ENCODE assay signal across 8 cellular contexts in the genomic region with DNA sequence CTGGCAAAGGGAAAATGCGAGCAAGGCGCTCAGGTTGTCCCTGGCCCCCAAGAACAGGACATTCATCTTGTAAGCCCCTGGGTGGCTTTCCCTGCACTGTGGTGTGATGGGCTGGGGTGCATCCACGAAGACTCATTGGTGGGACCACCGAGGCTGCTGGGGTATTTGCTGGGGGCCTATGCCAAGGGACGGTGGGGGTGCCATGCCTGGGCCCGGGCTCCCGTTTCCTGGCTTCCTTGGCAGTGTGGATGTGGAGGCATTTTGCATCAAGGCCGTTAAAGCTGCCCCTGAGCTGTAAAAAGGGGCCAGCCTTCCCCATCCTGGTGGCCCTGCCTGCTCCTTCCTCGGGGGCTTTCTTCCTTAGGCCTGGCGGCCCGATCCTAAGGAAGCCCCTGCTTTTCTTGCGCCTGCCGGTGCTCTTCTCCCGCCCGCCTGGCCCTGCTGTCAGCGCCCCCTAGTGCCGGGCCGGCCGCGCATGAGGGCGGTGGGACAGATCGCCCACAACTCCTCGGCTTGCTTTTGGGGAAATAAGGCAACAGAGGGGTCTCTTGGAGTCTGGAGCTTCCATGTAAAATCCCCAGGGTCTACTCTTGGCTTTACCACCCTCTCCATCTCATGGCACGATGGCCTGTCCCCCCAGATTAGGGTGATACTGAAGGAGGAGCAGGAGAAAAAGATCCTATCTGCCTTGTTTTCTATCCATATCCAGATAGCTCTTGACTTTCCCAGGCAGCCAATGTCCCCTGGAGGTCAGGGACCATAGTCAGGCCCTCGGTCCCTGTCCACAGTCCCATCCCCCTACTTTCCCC. TPM values are rescaled to one million over a fixed set of nuclear protein-coding genes. Genes with fewer than 3 reads are reported as not detected.
DNase-seq lines count a peak whose midpoint lies in the region; ATAC-seq, FAIRE-seq and TF ChIP-seq lines count a peak whose summit lies in the region.

No MANE protein-coding gene starts in this region.

- peak; percentile 48 to 81 (median 56) for ATAC-seq in psoas muscle
- ATAC-seq in HG02763 (IDR thresholded peaks at IDR 0.05; ENCODE audit: unreplicated experiment) = no peak
- ATAC-seq in HG02970 (IDR thresholded peaks at IDR 0.05; ENCODE audit: low FRiP score, unreplicated experiment) = no peak

- TF ChIP-seq CTCF in D721Med (IDR thresholded peaks at IDR 0.05; ENCODE audit: insufficient read depth, missing control alignments) (peak; percentile 96), LNCaP clone FGC (IDR thresholded peaks at IDR 0.05; ENCODE audit: control insufficient read depth, extremely low read depth, insufficient read depth) (peak; percentile 96), psoas muscle (IDR thresholded peaks at IDR 0.05) (peak; percentile 79)

- DNase-seq in D721Med (ENCODE audit: insufficient read length, low spot score) (peak; percentile 77), LNCaP clone FGC (ENCODE audit: low read depth) (no peak), glomerular visceral epithelial cell (ENCODE audit: extremely low spot score) (peak; percentile 44), psoas muscle (peak in 1 of 2 donors; percentile 58), KG1 (lab: John Stamatoyannopoulos, UW) (no peak)
- DNase-seq in activated CD8-positive, alpha-beta memory T cell treated with anti-CD3 and anti-CD28 coated beads, Interleukin-2, amount 50 U/mL, for 4 hours = peak; percentile 52

- H3K9me3 ChIP-seq in psoas muscle = no peaks in the 10 kb centered on the region

- peaks cover 4% of the 10 kb centered on the region for H3K4me1 ChIP-seq in psoas muscle

- H3K4me3 ChIP-seq in LNCaP clone FGC (ENCODE audit: low read depth, low read length) (no peak overlapping the region), psoas muscle (peak overlapping the region; percentile 11)

- intact Hi-C loops in psoas muscle (cut with DNase I) = loop anchor here (10.0 kb wide), 4 partner anchors 235 to 675 kb away; no protein-coding TSS in a partner anchor

- no peak overlapping the region for H3K27ac ChIP-seq in psoas muscle

- 24 to 27% (median 25%) methylated on average over 23 to 25 of the region's 25 CpGs for WGBS in psoas muscle, 3 donors

- H3K36me3 ChIP-seq in psoas muscle (ENCODE audit: insufficient read depth in 1 of 2, low read depth in 1 of 2) = no peaks in the 10 kb centered on the region

- no peaks in the 10 kb centered on the region for H3K27me3 ChIP-seq in psoas muscle (ENCODE audit: insufficient read depth in 3 of 3, low read length in 2 of 3)

- no peak for FAIRE-seq in D721Med (lab: Jason Lieb, UNC)

RNA-seq across cellular contexts. Expression of a gene that starts 9.8 kb away (rescaled TPM):
- total RNA-seq in psoas muscle = 1 to 10 TPM; 6.3 to 8.7 (median 8.7) TPM
- 1 to 10 TPM; 3.5 to 5.2 (median 5.1) TPM for polyA plus RNA-seq in psoas muscle

Comparison
In these comparisons a context has a peak if more than half of its experiments do, and no peak if none do; other contexts are left out.
1. DNase-seq: peak in D721Med (single experiment), activated CD8-positive, alpha-beta memory T cell treated with anti-CD3 and anti-CD28 coated beads, Interleukin-2, amount 50 U/mL, for 4 hours (single experiment) and glomerular visceral epithelial cell (single experiment); none in LNCaP clone FGC (single experiment) and KG1 (single experiment).
2. ATAC-seq: peak in psoas muscle (4 of 4); none in HG02763 (single experiment) and HG02970 (single experiment).
3. Peak in every context shown above with its lines, with median percentiles within 50 percentile points of each other: CTCF ChIP-seq.